Comparison of ENCODE assay signal across 19 cellular contexts in the genomic region with DNA sequence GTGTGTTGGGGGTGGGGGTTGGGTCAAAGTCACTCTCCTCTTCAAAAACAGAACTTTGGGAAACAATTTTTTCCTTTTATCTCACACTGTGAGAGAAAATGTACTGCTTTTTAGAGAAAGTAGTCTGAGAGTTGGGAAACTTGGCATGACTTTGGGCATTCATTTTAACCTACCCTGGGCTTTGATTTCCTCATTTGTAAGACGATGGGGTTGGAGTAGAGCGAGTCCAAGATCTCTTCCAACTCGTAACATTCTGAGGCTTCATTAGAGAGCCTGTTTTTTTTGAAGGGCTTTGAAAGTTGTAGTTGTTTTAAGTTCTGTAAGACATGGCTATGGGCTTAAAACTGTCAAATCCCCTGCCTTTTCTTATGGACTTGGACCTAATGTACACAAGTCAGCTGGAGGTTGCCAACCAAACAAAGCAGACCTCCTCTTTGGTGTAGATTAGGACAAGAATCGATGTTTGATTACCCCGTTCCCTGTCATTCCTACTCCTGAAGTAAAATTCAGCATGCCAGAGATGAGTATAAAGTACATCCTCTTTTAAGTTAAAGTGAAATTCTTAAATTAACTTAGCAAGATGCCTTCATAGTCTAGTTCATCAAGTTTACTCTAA. TPM values are rescaled to one million over a fixed set of nuclear protein-coding genes. Genes with fewer than 3 reads are reported as not detected.
DNase-seq lines count a peak whose midpoint lies in the region; ATAC-seq, FAIRE-seq and TF ChIP-seq lines count a peak whose summit lies in the region.
"Had no signal": no experiment of that assay in that cellular context is flagged by ENCODE, and none has a peak within 500 bp of the region (broad histone marks: within the 10 kb centered on the region; RNA-seq: fewer than 3 reads in every experiment).

No MANE protein-coding gene starts in this region.

- H2AFZ ChIP-seq in HepG2 (ENCODE audit: low read length) (no peak overlapping the region), smooth muscle cell (ENCODE audit: low read depth) (peak overlapping the region; percentile 3)
- H2AFZ ChIP-seq: PC-9 had no signal

- DNase-seq in astrocyte of the spinal cord (ENCODE audit: low read depth, low spot score) (peak; percentile 44), HepG2 (ENCODE audit: low spot score) (peak; percentile 62), smooth muscle cell (lab: John Stamatoyannopoulos, UW; ENCODE audit: unreplicated experiment) (no peak), GDM1 (lab: John Stamatoyannopoulos, UW) (no peak), HT-29 (ENCODE audit: low spot score) (no peak)
- no peak for DNase-seq in activated naive CD4-positive, alpha-beta T cell treated with anti-CD3 and anti-CD28 coated beads for 36 hours
- no peak for DNase-seq in activated CD8-positive, alpha-beta memory T cell treated with anti-CD3 and anti-CD28 coated beads for 24 hours
- DNase-seq: activated CD8-positive, alpha-beta T cell treated with anti-CD3 and anti-CD28 coated beads, Interleukin-2, amount 10 ng/mL, durations not matched to agents 7 days and 5 days; amniotic stem cell; DMS53; heart left ventricle; NCI-H2081 treated with DMSO at 0.1 percent for 48 hours; NCI-H526; PC-9 had no signal

- H3K4me2 ChIP-seq in HepG2 (ENCODE audit: low read depth, low read length): peak overlapping the region; percentile 68
- peak overlapping the region; percentile 16 for H3K4me2 ChIP-seq in smooth muscle cell

- in situ Hi-C loops in astrocyte of the spinal cord (cut with HindIII; ENCODE audit: low sequenced_read_pairs): no loop called here
- in situ Hi-C loops in HepG2 (cut with HindIII; ENCODE audit: extremely low pct_ligation_motif_present, low pct_unique_long_range_greater_than_20kb): no loop called here

- H3K27ac ChIP-seq in HUES48 (ENCODE audit: low read depth, low read length) (peak overlapping the region; percentile 46), HepG2 (ENCODE audit: extremely low read length, insufficient read depth, low read length) (peak overlapping the region; percentile 74), smooth muscle cell (ENCODE audit: low read depth) (no peak overlapping the region)
- H3K27ac ChIP-seq: C4-2B, PC-9 had no signal

- H3K4me3 ChIP-seq in HUES48 (ENCODE audit: low read depth, low read length): peak overlapping the region; percentile 14; the same call in 1 of the 2 replicates
- no peak overlapping the region for H3K4me3 ChIP-seq in astrocyte of the spinal cord (ENCODE audit: low read depth, low read length)
- H3K4me3 ChIP-seq in HepG2 (replicated peaks in 1 of 3; ENCODE audit: insufficient read depth in 1 of 3, low read depth in 2 of 3, low read length in 3 of 3): peak overlapping the region; percentile 21 to 56 (median 26); a peak in 5 of 6 replicates
- peak overlapping the region; percentile 8 for H3K4me3 ChIP-seq in smooth muscle cell
- H3K4me3 ChIP-seq: PC-9 had no signal

- CTCF ChIA-PET in HepG2 (lab: Yijun Ruan, JAX; ENCODE audit: low intra/inter-chr PET ratio, low total read pairs): no interaction called here
- CTCF ChIA-PET in activated naive CD4-positive, alpha-beta T cell treated with anti-CD3 and anti-CD28 coated beads for 36 hours (lab: Charles Lee): no interaction called here

- FAIRE-seq in HepG2 (lab: Jason Lieb, UNC): peak; percentile 59

- H3K9ac ChIP-seq in HUES48 (ENCODE audit: low read depth, low read length): no peak overlapping the region
- H3K9ac ChIP-seq in HepG2 (ENCODE audit: insufficient read depth, low read depth, low read length): peak overlapping the region; percentile 53; the same call in 1 of the 2 replicates
- no peak overlapping the region for H3K9ac ChIP-seq in smooth muscle cell (ENCODE audit: low read depth)

- no peaks in the 10 kb centered on the region for H3K27me3 Mint-ChIP-seq in activated naive CD4-positive, alpha-beta T cell treated with anti-CD3 and anti-CD28 coated beads for 36 hours (ENCODE audit: low read depth)
- H3K27me3 Mint-ChIP-seq: activated T-helper 17 cell treated with anti-CD3 and anti-CD28 coated beads, Interleukin-2, amount 50 U/mL, for 72 hours; dendritic cell treated with granulocyte-macrophage colony-stimulating factor and Interleukin-4, amounts not matched to agents 40 ng/mL and 50 ng/mL, for 4 days; progenitor cell of endocrine pancreas had no signal

- no peaks in the 10 kb centered on the region for H3F3A ChIP-seq in smooth muscle cell (ENCODE audit: low read depth)

- H3K27ac Mint-ChIP-seq in activated naive CD4-positive, alpha-beta T cell treated with anti-CD3 and anti-CD28 coated beads for 36 hours: no peak overlapping the region
- H3K27ac Mint-ChIP-seq: activated CD8-positive, alpha-beta T cell treated with anti-CD3 and anti-CD28 coated beads, Interleukin-2, amount 10 ng/mL, durations not matched to agents 7 days and 5 days; activated T-helper 17 cell treated with anti-CD3 and anti-CD28 coated beads, Interleukin-2, amount 50 U/mL, for 72 hours; dendritic cell treated with granulocyte-macrophage colony-stimulating factor and Interleukin-4, amounts not matched to agents 40 ng/mL and 50 ng/mL, for 4 days; progenitor cell of endocrine pancreas had no signal

- H3K36me3 Mint-ChIP-seq in activated naive CD4-positive, alpha-beta T cell treated with anti-CD3 and anti-CD28 coated beads for 36 hours (ENCODE audit: low read depth): no peaks in the 10 kb centered on the region

- H4K20me1 ChIP-seq in HepG2 (ENCODE audit: insufficient read depth, low read length) (no peaks in the 10 kb centered on the region; the same call in none of the 2 replicates), smooth muscle cell (ENCODE audit: low read depth) (peaks cover 1% of the 10 kb centered on the region)

- H3K27me3 ChIP-seq in HUES48 (ENCODE audit: control insufficient read depth, insufficient read depth, low read length) (no peaks in the 10 kb centered on the region), HepG2 (ENCODE audit: control insufficient read depth in 1 of 2, insufficient read depth in 2 of 2, low read length in 2 of 2) (no peaks in the 10 kb centered on the region), smooth muscle cell (ENCODE audit: low read depth) (no peaks in the 10 kb centered on the region)
- H3K27me3 ChIP-seq: heart left ventricle had no signal

- no peaks in the 10 kb centered on the region for H3K9me3 Mint-ChIP-seq in activated naive CD4-positive, alpha-beta T cell treated with anti-CD3 and anti-CD28 coated beads for 36 hours
- H3K9me3 Mint-ChIP-seq: activated T-helper 17 cell treated with anti-CD3 and anti-CD28 coated beads, Interleukin-2, amount 50 U/mL, for 72 hours; dendritic cell treated with granulocyte-macrophage colony-stimulating factor and Interleukin-4, amounts not matched to agents 40 ng/mL and 50 ng/mL, for 4 days had no signal

- POLR2A ChIA-PET in HepG2 (lab: Yijun Ruan, JAX): interaction anchor here (0.6 to 1.2 kb wide), 3 partner anchors 8 to 18 kb away, joined by 3 to 9 read pairs (median 3); partner anchors contain the start of gene PHLPP1

- H3K36me3 ChIP-seq in HUES48 (ENCODE audit: control insufficient read depth, insufficient read depth, low read length) (no peaks in the 10 kb centered on the region), HepG2 (replicated peaks in 1 of 2; ENCODE audit: control insufficient read depth in 1 of 2, insufficient read depth in 2 of 2, low read length in 2 of 2) (no peaks in the 10 kb centered on the region; a peak in 1 of 5 replicates), smooth muscle cell (ENCODE audit: low read depth) (no peaks in the 10 kb centered on the region)
- H3K36me3 ChIP-seq: heart left ventricle had no signal

- TF ChIP-seq EP300 in HepG2 (IDR thresholded peaks at IDR 0.05; ENCODE audit: low read depth in 2 of 2, low read length in 2 of 2): no peak
- no peak for TF ChIP-seq EP300 in HepG2 (CRISPR knock-in tag; IDR thresholded peaks at IDR 0.05; ENCODE audit: borderline replicate concordance)

- H3K4me1 ChIP-seq in HUES48 (ENCODE audit: control insufficient read depth, insufficient read depth, low read length) (peaks cover 55% of the 10 kb centered on the region), HepG2 (ENCODE audit: insufficient read depth, low read length) (peaks cover 57% of the 10 kb centered on the region), smooth muscle cell (ENCODE audit: low read depth) (peaks cover 43% of the 10 kb centered on the region)

- intact Hi-C loops in HepG2 (cut with micrococcal nuclease; ENCODE audit: unreplicated experiment): loop anchor here (5.0 kb wide), 1 partner anchor 34 kb away; no protein-coding TSS in a partner anchor
- intact Hi-C loops in activated naive CD4-positive, alpha-beta T cell treated with anti-CD3 and anti-CD28 coated beads for 36 hours (cut with micrococcal nuclease): no loop called here

- H3K79me2 ChIP-seq in HepG2 (ENCODE audit: insufficient read depth, low read length): peaks cover 97% of the 10 kb centered on the region
- peaks cover 76% of the 10 kb centered on the region for H3K79me2 ChIP-seq in smooth muscle cell (ENCODE audit: low read depth)

- H3K9me3 ChIP-seq in HUES48 (ENCODE audit: control insufficient read depth, insufficient read depth, low read length) (no peaks in the 10 kb centered on the region), HepG2 (ENCODE audit: low read length) (no peaks in the 10 kb centered on the region), smooth muscle cell (replicated peaks; ENCODE audit: low read depth) (no peaks in the 10 kb centered on the region)
- H3K9me3 ChIP-seq: heart left ventricle had no signal

- no peak overlapping the region for H3K4me3 Mint-ChIP-seq in activated naive CD4-positive, alpha-beta T cell treated with anti-CD3 and anti-CD28 coated beads for 36 hours
- H3K4me3 Mint-ChIP-seq: activated CD8-positive, alpha-beta T cell treated with anti-CD3 and anti-CD28 coated beads, Interleukin-2, amount 10 ng/mL, durations not matched to agents 7 days and 5 days; activated T-helper 17 cell treated with anti-CD3 and anti-CD28 coated beads, Interleukin-2, amount 50 U/mL, for 72 hours; dendritic cell treated with granulocyte-macrophage colony-stimulating factor and Interleukin-4, amounts not matched to agents 40 ng/mL and 50 ng/mL, for 4 days had no signal

- 0% methylated on average over 5 of the region's 5 CpGs for WGBS in HepG2 (ENCODE audit: low lambda C conversion rate)
- 44% methylated on average over 5 of the region's 5 CpGs for WGBS in smooth muscle cell (ENCODE audit: low lambda C conversion rate)

- no TSS peak for BruUV-seq in HepG2 (replicated peaks; lab: Mats Ljungman, UMichigan)

- TF ChIP-seq CTCF in astrocyte of the spinal cord (IDR thresholded peaks at IDR 0.05; ENCODE audit: low read depth, low read length): no peak
- no peak for TF ChIP-seq CTCF in HepG2 (CRISPR knock-in tag; IDR thresholded peaks at IDR 0.05)
- no peak for TF ChIP-seq CTCF in smooth muscle cell (IDR thresholded peaks at IDR 0.05; ENCODE audit: borderline replicate concordance, insufficient read depth, poor library complexity, severe bottlenecking)

- ATAC-seq in HepG2: peak; percentile 88
- ATAC-seq: activated CD8-positive, alpha-beta T cell treated with anti-CD3 and anti-CD28 coated beads, Interleukin-2, amount 10 ng/mL, durations not matched to agents 7 days and 5 days; activated T-helper 17 cell treated with anti-CD3 and anti-CD28 coated beads, Interleukin-2, amount 50 U/mL, for 72 hours had no signal

- TF ChIP-seq POLR2A in HepG2 (IDR thresholded peaks at IDR 0.05; ENCODE audit: insufficient read depth in 1 of 2, low read depth in 2 of 2, low read length in 2 of 2): no peak

- H3K4me1 Mint-ChIP-seq in activated naive CD4-positive, alpha-beta T cell treated with anti-CD3 and anti-CD28 coated beads for 36 hours (ENCODE audit: low read depth): peaks cover 21% of the 10 kb centered on the region

- no peak for TF ChIP-seq RAD21 in HepG2 (CRISPR knock-in tag; IDR thresholded peaks at IDR 0.05)

RNA-seq across cellular contexts. Expression of gene PHLPP1, which starts 8.4 kb away (rescaled TPM):
- total RNA-seq in HepG2 (2016; rRNA removed; fragmentation: Illumina TruSeq; extraction: Trizol) (18.5 and 19.8 TPM in 2 replicates), smooth muscle cell (4.3 and 5.3 TPM in 2 replicates)
- total RNA-seq in HepG2 (2016; cell fraction: cytosol; rRNA removed; fragmentation: Illumina TruSeq; extraction: Trizol; ENCODE audit: low read depth): 8.5 and 10.8 TPM in 2 replicates
- total RNA-seq in HepG2 (2016; cell fraction: insoluble cytoplasmic fraction; rRNA removed; fragmentation: Illumina TruSeq; extraction: Trizol): 16.7 and 17.3 TPM in 2 replicates
- 8.5 and 10.8 TPM in 2 replicates for total RNA-seq in HepG2 (2016; cell fraction: membrane; rRNA removed; fragmentation: Illumina TruSeq; extraction: Trizol)
- total RNA-seq in HepG2 (2016; cell fraction: nucleus; rRNA removed; fragmentation: Illumina TruSeq; extraction: Trizol): 29.4 and 39.2 TPM in 2 replicates
- polyA plus RNA-seq in HepG2 (2011; rRNA removed) (9.2 and 9.8 TPM in 2 replicates), smooth muscle cell (1.1 and 3.1 TPM in 2 replicates)
- polyA plus RNA-seq in HepG2 (2011; cell fraction: cytosol; rRNA removed): 7.0 and 7.7 TPM in 2 replicates
- polyA plus RNA-seq in HepG2 (2011; cell fraction: nucleus; rRNA removed): 11.5 and 13.7 TPM in 2 replicates
- 9.2 and 15.8 TPM in 2 replicates for polyA plus RNA-seq in HepG2 (2012)
- 0.60 and 0.61 TPM in 2 replicates for polyA plus RNA-seq in HepG2 (2016; cell fraction: cytosol; fragmentation: Illumina TruSeq; extraction: Trizol; ENCODE audit: low read depth)
- 13.0 and 17.3 TPM in 2 replicates for polyA plus RNA-seq in HepG2 (2016; cell fraction: insoluble cytoplasmic fraction; fragmentation: Illumina TruSeq; extraction: Trizol; ENCODE audit: low read depth)
- 2.3 and 2.5 TPM in 2 replicates for polyA plus RNA-seq in HepG2 (2016; cell fraction: membrane; fragmentation: Illumina TruSeq; extraction: Trizol; ENCODE audit: low read depth)
- 17.6 and 19.5 TPM in 2 replicates for polyA plus RNA-seq in HepG2 (2016; cell fraction: nucleus; fragmentation: Illumina TruSeq; extraction: Trizol; ENCODE audit: insufficient read depth, low read depth)
- polyA minus RNA-seq in HepG2 (2011; rRNA and poly(A)+ RNA removed; ENCODE audit: low replicate concordance): 17.9 and 28.2 TPM in 2 replicates
- 24.3 and 29.5 TPM in 2 replicates for polyA minus RNA-seq in HepG2 (2011; cell fraction: cytosol; rRNA and poly(A)+ RNA removed)
- 61.7 and 84.3 TPM in 2 replicates for polyA minus RNA-seq in HepG2 (2011; cell fraction: nucleus; rRNA and poly(A)+ RNA removed)
- total RNA-seq in activated naive CD4-positive, alpha-beta T cell treated with anti-CD3 and anti-CD28 coated beads for 36 hours: 1 to 10 TPM; 6.5 to 7.2 TPM
- 7.5 and 7.9 TPM in 2 replicates for total RNA-seq in HT-29 (2014; rRNA removed; shearing (Covaris generic))

Comparison
In these comparisons a context has a peak if more than half of its experiments do, and no peak if none do; other contexts are left out.
1. DNase-seq: peak in astrocyte of the spinal cord (single experiment) and HepG2 (single experiment); none in smooth muscle cell (single experiment), GDM1 (single experiment), activated naive CD4-positive, alpha-beta T cell treated with anti-CD3 and anti-CD28 coated beads for 36 hours (single experiment), HT-29 (single experiment) and activated CD8-positive, alpha-beta memory T cell treated with anti-CD3 and anti-CD28 coated beads for 24 hours (single experiment).